17 cellular contexts compared by ENCODE assay signal in genomic region chr4:180617203-180617602, GRCh38.
DNase-seq lines count a peak whose midpoint lies in the region; ATAC-seq and TF ChIP-seq lines count a peak whose summit lies in the region.
"Had no signal": no experiment of that assay in that cellular context is flagged by ENCODE, and none has a peak within 500 bp of the region (broad histone marks: within the 10 kb centered on the region; RNA-seq: fewer than 3 reads in every experiment).

No MANE protein-coding gene starts in this region.

- H3K36me3 Mint-ChIP-seq in GM23338 (ENCODE audit: low read depth): no peaks in the 10 kb centered on the region
- H3K36me3 Mint-ChIP-seq in nephron progenitor cell (ENCODE audit: low read depth): no peaks in the 10 kb centered on the region
- H3K36me3 Mint-ChIP-seq: activated CD4-positive, alpha-beta memory T cell treated with anti-CD3 and anti-CD28 coated beads for 36 hours had no signal

- ATAC-seq in GM23338: peak; percentile 38; the same call in 1 of the 3 replicates
- ATAC-seq: left ventricle myocardium superior, SK-N-SH treated with all-trans-retinoic acid at 6 μM for 48 hours had no signal

- no peaks in the 10 kb centered on the region for H3K9me2 ChIP-seq in GM23338 (ENCODE audit: insufficient read depth)

- TF ChIP-seq CTCF in GM23338 (conservative IDR thresholded peaks at IDR 0.05; ENCODE audit: low read depth in 2 of 2): no peak
- no peak for TF ChIP-seq CTCF in astrocyte of the spinal cord (IDR thresholded peaks at IDR 0.05; ENCODE audit: low read depth, low read length)
- TF ChIP-seq CTCF in nephron progenitor cell (IDR thresholded peaks at IDR 0.05): no peak

- in situ Hi-C loops in astrocyte of the spinal cord (cut with HindIII; ENCODE audit: low sequenced_read_pairs): no loop called here

- H3K4me1 ChIP-seq in GM23338 (ENCODE audit: insufficient read depth): no peaks in the 10 kb centered on the region
- H3K4me1 ChIP-seq in effector memory CD4-positive, alpha-beta T cell (ENCODE audit: control insufficient read depth, insufficient read depth, low read length, poor library complexity, severe bottlenecking): no peaks in the 10 kb centered on the region

- H3K4me3 Mint-ChIP-seq in GM23338: no peak overlapping the region
- no peak overlapping the region for H3K4me3 Mint-ChIP-seq in nephron progenitor cell
- H3K4me3 Mint-ChIP-seq: activated CD4-positive, alpha-beta memory T cell treated with anti-CD3 and anti-CD28 coated beads for 36 hours; H9 had no signal

- no peak overlapping the region for H2AFZ ChIP-seq in GM23338

- no peaks in the 10 kb centered on the region for H3K36me3 ChIP-seq in GM23338 (ENCODE audit: insufficient read depth)
- no peaks in the 10 kb centered on the region for H3K36me3 ChIP-seq in effector memory CD4-positive, alpha-beta T cell (ENCODE audit: control insufficient read depth, insufficient read depth, low read length)
- H3K36me3 ChIP-seq: ovary had no signal

- no peaks in the 10 kb centered on the region for H3K27me3 ChIP-seq in GM23338 (ENCODE audit: insufficient read depth)
- H3K27me3 ChIP-seq in effector memory CD4-positive, alpha-beta T cell (replicated peaks; ENCODE audit: control insufficient read depth, insufficient read depth, low read length, poor library complexity, severe bottlenecking): no peaks in the 10 kb centered on the region
- H3K27me3 ChIP-seq: ovary had no signal

- H3K27me3 Mint-ChIP-seq in GM23338 (ENCODE audit: insufficient read depth, low read depth, poor library complexity) (no peaks in the 10 kb centered on the region), nephron progenitor cell (ENCODE audit: low read depth, poor library complexity) (no peaks in the 10 kb centered on the region)
- H3K27me3 Mint-ChIP-seq: activated CD4-positive, alpha-beta memory T cell treated with anti-CD3 and anti-CD28 coated beads for 36 hours had no signal

- H4K20me1 ChIP-seq in GM23338 (replicated peaks; ENCODE audit: insufficient read depth): no peaks in the 10 kb centered on the region

- H3K27ac ChIP-seq in GM23338 (ENCODE audit: low read depth): no peak overlapping the region
- H3K27ac ChIP-seq in effector memory CD4-positive, alpha-beta T cell (ENCODE audit: insufficient read depth, low read length, poor library complexity, severe bottlenecking): no peak overlapping the region
- H3K27ac ChIP-seq: KMS-11, ovary had no signal

- DNase-seq in GM23338 (ENCODE audit: low spot score) (peak; percentile 11), LoVo (ENCODE audit: low spot score) (peak; percentile 3), astrocyte of the spinal cord (ENCODE audit: low read depth, low spot score) (peak; percentile 13), nephron progenitor cell (no peak), NCI-H187 (lab: John Stamatoyannopoulos, UW) (no peak), retina (no peak)
- no peak for DNase-seq in effector memory CD4-positive, alpha-beta T cell
- DNase-seq: activated CD4-positive, alpha-beta memory T cell treated with anti-CD3 and anti-CD28 coated beads for 36 hours; activated T-cell treated with anti-CD3 and anti-CD28 coated beads, Interleukin-2, amount 50 U/mL, for 48 hours; AML-193; effector CD8-positive, alpha-beta T cell; H9; left ventricle myocardium superior; ovary; stimulated activated CD4-positive, alpha-beta T cell treated with anti-CD3 and anti-CD28 coated beads, Interleukin-4, amount 100 ng/mL, for 4 hours had no signal

- H3K27ac Mint-ChIP-seq in GM23338 (peak overlapping the region; percentile 14; the same call in 1 of the 2 replicates), nephron progenitor cell (peak overlapping the region; percentile 29)
- H3K27ac Mint-ChIP-seq: activated CD4-positive, alpha-beta memory T cell treated with anti-CD3 and anti-CD28 coated beads for 36 hours had no signal

- H3K4me3 ChIP-seq in GM23338 (no peak overlapping the region), astrocyte of the spinal cord (ENCODE audit: low read depth, low read length) (no peak overlapping the region)
- H3K4me3 ChIP-seq in effector memory CD4-positive, alpha-beta T cell (ENCODE audit: insufficient read depth, low read depth, low read length, poor library complexity, severe bottlenecking): no peak overlapping the region
- H3K4me3 ChIP-seq: ovary had no signal

- H3K4me2 ChIP-seq in GM23338: 0 out of 2 replicates have a peak overlapping the region, but pooled peaks have one; percentile 20
- H3K4me2 ChIP-seq: KMS-11 had no signal

- peaks cover 11% of the 10 kb centered on the region for H3K4me1 Mint-ChIP-seq in GM23338
- H3K4me1 Mint-ChIP-seq in nephron progenitor cell: peaks cover 6% of the 10 kb centered on the region

- no peaks in the 10 kb centered on the region for H3K79me2 ChIP-seq in GM23338 (replicated peaks; ENCODE audit: insufficient read depth)

- H3K9me3 ChIP-seq in effector memory CD4-positive, alpha-beta T cell (ENCODE audit: control insufficient read depth, low read length): no peaks in the 10 kb centered on the region
- H3K9me3 ChIP-seq: ovary had no signal

- no peaks in the 10 kb centered on the region for H3K9me3 Mint-ChIP-seq in GM23338
- no peaks in the 10 kb centered on the region for H3K9me3 Mint-ChIP-seq in nephron progenitor cell
- H3K9me3 Mint-ChIP-seq: activated CD4-positive, alpha-beta memory T cell treated with anti-CD3 and anti-CD28 coated beads for 36 hours; H9 had no signal

- no peaks in the 10 kb centered on the region for H3F3A ChIP-seq in GM23338 (replicated peaks; ENCODE audit: low read depth)

TF ChIP-seq in GM23338, 12 proteins besides CTCF, POLR2A, EP300 and RAD21 (continues in another document):
- TF ChIP-seq EZH2phosphoT487 (IDR thresholded peaks at IDR 0.05; ENCODE audit: unreplicated experiment) (no peak), ZNF331 (CRISPR knock-in tag; IDR thresholded peaks at IDR 0.05; ENCODE audit: low read depth) (no peak), ZNF114 (CRISPR knock-in tag; IDR thresholded peaks at IDR 0.05) (no peak), POLR2AphosphoS5 (IDR thresholded peaks at IDR 0.05; ENCODE audit: low read depth) (no peak), ZNF462 (CRISPR knock-in tag; IDR thresholded peaks at IDR 0.05) (no peak; the same call in 1 of the 2 replicates), JUNB (IDR thresholded peaks at IDR 0.05; ENCODE audit: unreplicated experiment) (no peak), NANOG (IDR thresholded peaks at IDR 0.05; ENCODE audit: borderline replicate concordance) (no peak), STAT1 (IDR thresholded peaks at IDR 0.05; ENCODE audit: unreplicated experiment) (no peak)

Comparison
In these comparisons a context has a peak if more than half of its experiments do, and no peak if none do; other contexts are left out.
1. DNase-seq: peak in GM23338 (single experiment), LoVo (single experiment) and astrocyte of the spinal cord (single experiment); none in nephron progenitor cell (single experiment), effector memory CD4-positive, alpha-beta T cell (0 of 3), NCI-H187 (0 of 2) and retina (single experiment).